ENCODE assay signal across 8 cellular contexts in the genomic region with DNA sequence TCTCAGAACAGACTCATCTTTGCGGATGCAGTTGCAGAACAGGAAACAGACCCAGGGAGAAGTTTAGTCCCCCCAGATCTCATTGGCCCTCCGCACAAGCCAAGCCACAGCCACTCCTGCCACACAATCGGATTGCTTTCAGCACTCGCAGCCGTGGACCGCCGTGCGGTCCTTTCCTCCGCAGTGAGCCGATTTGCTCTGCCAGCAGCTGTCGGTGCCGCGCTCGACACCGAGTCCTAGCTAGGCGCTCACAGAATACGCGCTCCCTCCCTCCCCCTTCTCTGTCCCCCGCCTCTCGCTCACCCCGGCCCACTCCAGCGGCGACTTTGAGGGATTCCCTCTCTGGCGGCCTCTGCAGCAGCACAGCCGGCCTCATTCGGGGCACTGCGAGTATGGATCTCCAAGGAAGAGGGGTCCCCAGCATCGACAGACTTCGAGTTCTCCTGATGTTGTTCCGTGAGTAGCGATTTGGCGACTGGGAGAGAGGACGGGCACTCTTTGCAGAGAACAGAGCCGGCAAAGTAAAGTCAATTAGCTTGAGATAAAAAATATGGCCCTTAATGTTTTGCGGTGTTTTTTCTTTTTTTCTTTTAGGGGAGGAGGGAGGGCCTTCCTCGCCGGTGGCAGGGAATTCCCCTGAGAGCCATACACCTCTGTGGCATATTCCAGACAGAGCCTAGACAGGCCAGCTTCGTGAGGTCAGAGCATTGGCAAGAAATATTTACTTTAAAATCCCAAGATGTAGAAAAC. TPM values are rescaled to one million over a fixed set of nuclear protein-coding genes. Genes with fewer than 3 reads are reported as not detected.
DNase-seq lines count a peak whose midpoint lies in the region; ATAC-seq lines count a peak whose summit lies in the region.
"Had no signal": no experiment of that assay in that cellular context is flagged by ENCODE, and none has a peak within 500 bp of the region (broad histone marks: within the 10 kb centered on the region; RNA-seq: fewer than 3 reads in every experiment).

Gene LAMP5 (plus strand): TSS at position 130 of the 750 bp plus-strand sequence. CDS start 263 bp downstream, at position 393.

- H3K9ac ChIP-seq in HUES48 (ENCODE audit: low read depth, low read length) = no peak within 1 kb of the TSS

- no peaks in the 10 kb centered on the region for H3K36me3 ChIP-seq in HUES48 (ENCODE audit: control insufficient read depth, insufficient read depth, low read length)

- H3K4me1 ChIP-seq in HUES48 (ENCODE audit: control insufficient read depth, insufficient read depth, low read length) (peaks cover 36% of the 10 kb centered on the region), right cardiac atrium (ENCODE audit: control insufficient read depth, insufficient read depth, low read length) (peaks cover 4% of the 10 kb centered on the region)

- no peak within 1 kb of the TSS for H3K27ac ChIP-seq in HUES48 (ENCODE audit: low read depth, low read length)
- no peak within 1 kb of the TSS for H3K27ac ChIP-seq in right cardiac atrium (ENCODE audit: low read length)

- peaks cover 99% of the 10 kb centered on the region for H3K27me3 ChIP-seq in HUES48 (ENCODE audit: control insufficient read depth, insufficient read depth, low read length)
- H3K27me3 ChIP-seq in right cardiac atrium (ENCODE audit: control insufficient read depth, insufficient read depth) = peaks cover 4% of the 10 kb centered on the region

- H3K9me3 ChIP-seq in HUES48 (ENCODE audit: control insufficient read depth, insufficient read depth, low read length) (no peaks in the 10 kb centered on the region), right cardiac atrium (ENCODE audit: control insufficient read depth, low read length) (no peaks in the 10 kb centered on the region)

- WGBS in right cardiac atrium = 1% methylated on average over 38 of the region's 38 CpGs

- ATAC-seq in right cardiac atrium (peak; percentile 52 to 68), GM19023 (IDR thresholded peaks at IDR 0.05; ENCODE audit: unreplicated experiment) (no peak), HG03439 (IDR thresholded peaks at IDR 0.05; ENCODE audit: unreplicated experiment) (no peak)

- intact Hi-C loops in right cardiac atrium (cut with DNase I) = no loop called here

- peak within 1 kb of the TSS; percentile 64 for H3K4me3 ChIP-seq in HUES48 (ENCODE audit: low read depth, low read length)
- H3K4me3 ChIP-seq in right cardiac atrium (ENCODE audit: low read length) = peak within 1 kb of the TSS; percentile 61
- H3K4me3 ChIP-seq in skeletal muscle cell (ENCODE audit: low read depth, low read length) = peak within 1 kb of the TSS; percentile 20

- DNase-seq in RPMI7951 (ENCODE audit: low read depth) (peak; percentile 42), right cardiac atrium (peak in 2 of 3 donors; percentile 48 to 51), skeletal muscle cell (ENCODE audit: low read depth) (no peak), NCI-H2081 treated with DMSO at 0.1 percent for 48 hours (lab: John Stamatoyannopoulos, UW) (no peak)

RNA-seq across cellular contexts. Expression of gene LAMP5, which starts in this region (rescaled TPM):
- 0.10 and 0.12 TPM in 2 replicates for total RNA-seq in RPMI7951 (2014; rRNA removed; shearing (Covaris generic))
- total RNA-seq in right cardiac atrium = not detected
- polyA plus RNA-seq in right cardiac atrium = 0.07 TPM
- total RNA-seq: NCI-H460 had no signal

Comparison
In these comparisons a context has a peak if more than half of its experiments do, and no peak if none do; other contexts are left out.
1. Peak in DNase-seq in RPMI7951; RNA of the gene not detected or under 1 TPM.
2. Peak in DNase-seq, ATAC-seq and H3K4me3 ChIP-seq in right cardiac atrium; RNA of the gene not detected or under 1 TPM.